In genomic region chr2:148810081-148810480, GRCh38 we compare ENCODE assay signal across 23 cellular contexts.
"Had no signal": no experiment of that assay in that cellular context is flagged by ENCODE, and none has a peak within 500 bp of the region (broad histone marks: within the 10 kb centered on the region; RNA-seq: fewer than 3 reads in every experiment).

No MANE protein-coding gene starts in this region.

- H3K36me3 ChIP-seq: esophagus muscularis mucosa, gastroesophageal sphincter, heart left ventricle, left lung, lower lobe of right lung had no signal

- H3K4me1 ChIP-seq: foreskin keratinocyte, lower lobe of right lung had no signal

- H3K9me3 ChIP-seq: esophagus muscularis mucosa, lower lobe of right lung, mucosa of descending colon had no signal

- H3K4me1 Mint-ChIP-seq: immature natural killer cell had no signal

- H3K27ac Mint-ChIP-seq: immature natural killer cell, mesothelial cell of epicardium had no signal

- ATAC-seq: foreskin keratinocyte, gastroesophageal sphincter, heart left ventricle, left colon, left lung, left ventricle myocardium superior, lower lobe of right lung, mucosa of descending colon had no signal

- H3K27ac ChIP-seq: coronary artery, dorsolateral prefrontal cortex, esophagus muscularis mucosa, foreskin keratinocyte, gastroesophageal sphincter, heart left ventricle, hepatocyte, left lung, lower lobe of right lung had no signal

- H3K27me3 ChIP-seq: dorsolateral prefrontal cortex, esophagus muscularis mucosa, gastroesophageal sphincter, heart left ventricle, hepatocyte, left lung had no signal

- H3K79me2 ChIP-seq: hepatocyte had no signal

- H3K4me3 ChIP-seq: coronary artery, dorsolateral prefrontal cortex, esophagus muscularis mucosa, gastroesophageal sphincter, heart left ventricle, hepatocyte, left lung, lower lobe of right lung, mucosa of descending colon had no signal

- H2AFZ ChIP-seq: hepatocyte had no signal

- H3K4me2 ChIP-seq: hepatocyte had no signal

- H3K4me3 Mint-ChIP-seq: immature natural killer cell, mesothelial cell of epicardium had no signal

- DNase-seq: cerebellar nuclear complex; dermis blood vessel endothelial cell; dorsolateral prefrontal cortex; effector CD4-positive, alpha-beta T cell; effector memory CD4-positive, alpha-beta T cell; foreskin keratinocyte; heart left ventricle; hypothalamus; immature natural killer cell; islet precursor cell; kidney; kidney glomerular epithelial cell; left colon; left lung; left ventricle myocardium superior; lower lobe of right lung; mesenchymal stem cell; mucosa of descending colon had no signal

- H3K36me3 Mint-ChIP-seq: mesothelial cell of epicardium had no signal
